ENCODE assay signal across 19 cellular contexts in the genomic region with DNA sequence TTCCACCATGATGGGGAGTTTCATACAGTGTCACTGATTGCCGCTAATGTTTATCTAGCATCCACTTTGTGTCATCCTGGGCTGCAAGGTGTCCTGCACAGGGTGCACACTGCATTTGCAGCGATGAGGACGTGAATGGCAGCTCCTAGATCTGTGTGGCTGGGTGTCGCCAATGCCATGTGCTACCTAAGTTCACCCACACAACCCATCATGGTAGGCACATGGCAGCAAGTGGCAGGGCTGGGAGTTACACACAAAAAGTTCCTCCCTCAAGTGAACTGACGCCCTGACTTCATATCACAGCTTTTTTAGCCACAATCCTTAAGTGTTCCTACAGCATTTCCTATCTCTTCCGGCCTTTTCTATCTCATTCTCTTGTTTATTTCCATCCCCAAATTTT.
"Had no signal": no experiment of that assay in that cellular context is flagged by ENCODE, and none has a peak within 500 bp of the region (broad histone marks: within the 10 kb centered on the region; RNA-seq: fewer than 3 reads in every experiment).

No MANE protein-coding gene starts in this region.

- DNase-seq: activated CD4-positive, alpha-beta T cell treated with anti-CD3 and anti-CD28 coated beads for 1 hour; activated CD4-positive, alpha-beta T cell treated with anti-CD3 and anti-CD28 coated beads, Interleukin-2, amount 10 ng/mL, durations not matched to agents 7 days and 5 days; activated naive CD8-positive, alpha-beta T cell treated with anti-CD3 and anti-CD28 coated beads, Interleukin-2, amount 50 U/mL, for 24 hours; activated T-cell treated with anti-CD3 and anti-CD28 coated beads, Interleukin-2, amount 50 U/mL, for 4 hours; cortex of kidney; effector memory CD8-positive, alpha-beta T cell; hippocampal formation; left cardiac atrium; left ventricle myocardium superior; midbrain; naive thymus-derived CD4-positive, alpha-beta T cell; stimulated activated CD4-positive, alpha-beta T cell treated with anti-CD3 and anti-CD28 coated beads, Interleukin-15, amount 100 ng/mL, for 24 hours; stimulated activated naive CD4-positive, alpha-beta T cell; T-helper 9 cell had no signal

- H3K9ac ChIP-seq: parathyroid adenoma had no signal

- H3K9me3 ChIP-seq: gastroesophageal sphincter, right atrium auricular region, suprapubic skin, tibial nerve had no signal

- H3K4me3 ChIP-seq: gastroesophageal sphincter, right atrium auricular region, suprapubic skin, tibial nerve had no signal

- H3K79me2 ChIP-seq: parathyroid adenoma had no signal

- H3K36me3 ChIP-seq: gastroesophageal sphincter, right atrium auricular region, suprapubic skin, tibial nerve had no signal

- H2AFZ ChIP-seq: parathyroid adenoma had no signal

- ATAC-seq: activated T-cell treated with anti-CD3 and anti-CD28 coated beads, Interleukin-2, amount 50 U/mL, for 4 hours; effector memory CD8-positive, alpha-beta T cell; gastroesophageal sphincter; naive thymus-derived CD4-positive, alpha-beta T cell had no signal

- H3K27ac ChIP-seq: gastroesophageal sphincter, parathyroid adenoma, right atrium auricular region, suprapubic skin, tibial nerve had no signal

- H3K27me3 ChIP-seq: gastroesophageal sphincter, right atrium auricular region, suprapubic skin, tibial nerve had no signal

- H3K4me1 ChIP-seq: parathyroid adenoma had no signal
